In genomic region chr20:21840991-21841390, GRCh38 we compare ENCODE assay signal across 14 cellular contexts.
DNase-seq lines count a peak whose midpoint lies in the region; TF ChIP-seq lines count a peak whose summit lies in the region.
"Had no signal": no experiment of that assay in that cellular context is flagged by ENCODE, and none has a peak within 500 bp of the region (broad histone marks: within the 10 kb centered on the region; RNA-seq: fewer than 3 reads in every experiment).

No MANE protein-coding gene starts in this region.

- H3K36me3 Mint-ChIP-seq in endodermal cell (ENCODE audit: low read depth) = no peaks in the 10 kb centered on the region
- H3K36me3 Mint-ChIP-seq: CD4-positive, CD25-positive, alpha-beta regulatory T cell; IgD-negative memory B cell had no signal

- H3K4me2 ChIP-seq in MM.1S (ENCODE audit: low read depth, low read length) = no peak overlapping the region
- H3K4me2 ChIP-seq: A549, GM23338 had no signal

- H3K4me1 Mint-ChIP-seq in endodermal cell = peaks cover 49% of the 10 kb centered on the region
- H3K4me1 Mint-ChIP-seq: CD4-positive, CD25-positive, alpha-beta regulatory T cell; GM23338 had no signal

- no peaks in the 10 kb centered on the region for H3K9me2 ChIP-seq in MM.1S (replicated peaks; ENCODE audit: insufficient read depth, low read length)

- H4K20me1 ChIP-seq in MM.1S (ENCODE audit: insufficient read depth, low read length) = no peaks in the 10 kb centered on the region
- H4K20me1 ChIP-seq: BLaER1 treated with 17β-estradiol and CSF1 and Interleukin-3, amounts not matched to agents 10 nM and 100 nM had no signal

- TF ChIP-seq POLR2A in thyroid gland (IDR thresholded peaks at IDR 0.05) = no peak

- H3K9me3 Mint-ChIP-seq in endodermal cell = peaks cover 7% of the 10 kb centered on the region
- H3K9me3 Mint-ChIP-seq: GM23338 had no signal

- H3K36me3 ChIP-seq in endodermal cell (ENCODE audit: control insufficient read depth, insufficient read depth, low read length) (no peaks in the 10 kb centered on the region), MM.1S (replicated peaks; ENCODE audit: insufficient read depth, low read length) (no peaks in the 10 kb centered on the region), thyroid gland (no peaks in the 10 kb centered on the region)
- H3K36me3 ChIP-seq: BLaER1 treated with 17β-estradiol and CSF1 and Interleukin-3, amounts not matched to agents 10 nM and 100 nM had no signal

- no peak for TF ChIP-seq CTCF in AG10803 (conservative IDR thresholded peaks at IDR 0.05; ENCODE audit: low read length)
- TF ChIP-seq CTCF in endodermal cell (conservative IDR thresholded peaks at IDR 0.05) = no peak
- no peak for TF ChIP-seq CTCF in MM.1S (IDR thresholded peaks at IDR 0.05; ENCODE audit: low read length)
- TF ChIP-seq CTCF in thyroid gland (IDR thresholded peaks at IDR 0.05) = no peak

- H3K27me3 ChIP-seq in endodermal cell (ENCODE audit: control insufficient read depth, insufficient read depth, low read length, poor library complexity, severe bottlenecking) = peaks cover 24% of the 10 kb centered on the region
- no peaks in the 10 kb centered on the region for H3K27me3 ChIP-seq in MM.1S (replicated peaks; ENCODE audit: insufficient read depth, low read length)
- H3K27me3 ChIP-seq in thyroid gland = no peaks in the 10 kb centered on the region
- H3K27me3 ChIP-seq: BLaER1 treated with 17β-estradiol and CSF1 and Interleukin-3, amounts not matched to agents 10 nM and 100 nM had no signal

- intact Hi-C loops in thyroid gland (cut with DNase I) = no loop called here

- H2AFZ ChIP-seq in MM.1S (ENCODE audit: low read length) = no peak overlapping the region

- H3K27ac ChIP-seq in endodermal cell (ENCODE audit: low read depth, low read length) = no peak overlapping the region
- H3K27ac ChIP-seq in MM.1S (ENCODE audit: low read length) = no peak overlapping the region
- H3K27ac ChIP-seq in thyroid gland = no peak overlapping the region
- H3K27ac ChIP-seq: A549; BLaER1 treated with 17β-estradiol and CSF1 and Interleukin-3, amounts not matched to agents 10 nM and 100 nM had no signal

- no peaks in the 10 kb centered on the region for H3K79me2 ChIP-seq in MM.1S (ENCODE audit: low read length)

- DNase-seq in AG10803 (ENCODE audit: low read depth) (peak; percentile 25), HT1080 (ENCODE audit: low read depth) (peak; percentile 83), endodermal cell (no peak), islet precursor cell (peak; percentile 58), MM.1S (no peak), A172 (ENCODE audit: low spot score) (no peak), thyroid gland (no peak)
- DNase-seq: CD4-positive, CD25-positive, alpha-beta regulatory T cell; DMS53; H7 had no signal

- 93 to 100% methylated on average over 1 to 2 of the region's 2 CpGs for WGBS in endodermal cell (ENCODE audit: insufficient coverage in 1 of 2, insufficient read length in 1 of 2), 2 experiments
- WGBS in thyroid gland, 2 donors = 62 to 78% methylated on average over 2 of the region's 2 CpGs

- peaks cover 55% of the 10 kb centered on the region for H3K27me3 Mint-ChIP-seq in endodermal cell (ENCODE audit: insufficient read depth)
- H3K27me3 Mint-ChIP-seq: CD4-positive, CD25-positive, alpha-beta regulatory T cell had no signal

- no peak overlapping the region for H3K4me3 Mint-ChIP-seq in endodermal cell
- H3K4me3 Mint-ChIP-seq: CD4-positive, CD25-positive, alpha-beta regulatory T cell; GM23338; IgD-negative memory B cell had no signal

- no peaks in the 10 kb centered on the region for H3F3A ChIP-seq in MM.1S (ENCODE audit: insufficient read depth, low read length)

- H3K9me3 ChIP-seq in endodermal cell (ENCODE audit: control insufficient read depth, low read length) (peaks cover 18% of the 10 kb centered on the region), MM.1S (replicated peaks; ENCODE audit: insufficient read depth, low read length) (no peaks in the 10 kb centered on the region), thyroid gland (no peaks in the 10 kb centered on the region)
- H3K9me3 ChIP-seq: A549 had no signal

- H3K27ac Mint-ChIP-seq in endodermal cell = no peak overlapping the region
- H3K27ac Mint-ChIP-seq: CD4-positive, CD25-positive, alpha-beta regulatory T cell; GM23338; IgD-negative memory B cell had no signal

- H3K9ac ChIP-seq in endodermal cell (ENCODE audit: extremely low read depth, low read length, poor library complexity, severe bottlenecking) = no peak overlapping the region
- H3K9ac ChIP-seq in MM.1S (ENCODE audit: low read length) = no peak overlapping the region
- H3K9ac ChIP-seq: BLaER1 treated with 17β-estradiol and CSF1 and Interleukin-3, amounts not matched to agents 10 nM and 100 nM had no signal

- H3K4me3 ChIP-seq in AG10803 (ENCODE audit: low read length) (no peak overlapping the region), endodermal cell (ENCODE audit: low read length) (peak overlapping the region; percentile 6), MM.1S (ENCODE audit: low read length) (no peak overlapping the region), thyroid gland (replicated peaks in 1 of 3) (no peak overlapping the region)
- H3K4me3 ChIP-seq: A549; BLaER1 treated with 17β-estradiol and CSF1 and Interleukin-3, amounts not matched to agents 10 nM and 100 nM; GM23338 had no signal

- H3K4me1 ChIP-seq in endodermal cell (ENCODE audit: control insufficient read depth, insufficient read depth, low read length) = peaks cover 23% of the 10 kb centered on the region
- H3K4me1 ChIP-seq in MM.1S (ENCODE audit: low read length) = no peaks in the 10 kb centered on the region
- no peaks in the 10 kb centered on the region for H3K4me1 ChIP-seq in thyroid gland
- H3K4me1 ChIP-seq: A549 had no signal

Comparison
In these comparisons a context has a peak if more than half of its experiments do, and no peak if none do; other contexts are left out.
1. DNase-seq: peak in AG10803 (single experiment), HT1080 (single experiment) and islet precursor cell (single experiment); none in endodermal cell (single experiment), MM.1S (single experiment), A172 (single experiment) and thyroid gland (0 of 2).